In the genomic region with DNA sequence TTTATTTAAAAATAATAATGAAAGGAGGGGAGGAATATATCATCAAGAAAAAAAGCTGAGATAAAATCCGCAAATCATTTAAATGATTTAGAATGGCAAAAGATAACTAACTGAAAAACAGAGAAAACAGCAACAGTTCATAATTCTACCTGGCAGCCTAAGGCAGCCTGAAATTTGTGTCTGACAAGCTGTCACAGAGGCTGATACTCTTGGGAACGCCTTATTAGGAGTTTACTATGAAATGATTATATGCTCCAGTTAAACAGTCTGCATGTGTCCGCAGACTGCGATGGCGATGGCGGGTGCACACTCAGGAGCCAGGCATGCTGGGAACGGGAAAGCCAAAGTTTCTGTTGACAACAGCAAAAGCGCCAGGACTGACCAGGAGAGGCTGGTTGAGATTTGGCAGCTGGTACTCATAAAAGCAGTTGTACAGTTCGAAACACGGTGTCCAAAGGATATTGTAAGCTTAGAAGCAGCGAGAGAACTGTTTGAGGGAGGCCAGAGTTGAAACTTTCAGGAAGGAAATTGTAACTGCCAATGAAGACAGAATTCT, we compare ENCODE assay signal across 1 cellular context.
TF ChIP-seq lines count a peak whose summit lies in the region.

No MANE protein-coding gene starts in this region.

TF ChIP-seq in WTC11, 78 proteins besides CTCF, POLR2A, EP300 and RAD21 (continued from another document):
- TF ChIP-seq, protein P1, sequence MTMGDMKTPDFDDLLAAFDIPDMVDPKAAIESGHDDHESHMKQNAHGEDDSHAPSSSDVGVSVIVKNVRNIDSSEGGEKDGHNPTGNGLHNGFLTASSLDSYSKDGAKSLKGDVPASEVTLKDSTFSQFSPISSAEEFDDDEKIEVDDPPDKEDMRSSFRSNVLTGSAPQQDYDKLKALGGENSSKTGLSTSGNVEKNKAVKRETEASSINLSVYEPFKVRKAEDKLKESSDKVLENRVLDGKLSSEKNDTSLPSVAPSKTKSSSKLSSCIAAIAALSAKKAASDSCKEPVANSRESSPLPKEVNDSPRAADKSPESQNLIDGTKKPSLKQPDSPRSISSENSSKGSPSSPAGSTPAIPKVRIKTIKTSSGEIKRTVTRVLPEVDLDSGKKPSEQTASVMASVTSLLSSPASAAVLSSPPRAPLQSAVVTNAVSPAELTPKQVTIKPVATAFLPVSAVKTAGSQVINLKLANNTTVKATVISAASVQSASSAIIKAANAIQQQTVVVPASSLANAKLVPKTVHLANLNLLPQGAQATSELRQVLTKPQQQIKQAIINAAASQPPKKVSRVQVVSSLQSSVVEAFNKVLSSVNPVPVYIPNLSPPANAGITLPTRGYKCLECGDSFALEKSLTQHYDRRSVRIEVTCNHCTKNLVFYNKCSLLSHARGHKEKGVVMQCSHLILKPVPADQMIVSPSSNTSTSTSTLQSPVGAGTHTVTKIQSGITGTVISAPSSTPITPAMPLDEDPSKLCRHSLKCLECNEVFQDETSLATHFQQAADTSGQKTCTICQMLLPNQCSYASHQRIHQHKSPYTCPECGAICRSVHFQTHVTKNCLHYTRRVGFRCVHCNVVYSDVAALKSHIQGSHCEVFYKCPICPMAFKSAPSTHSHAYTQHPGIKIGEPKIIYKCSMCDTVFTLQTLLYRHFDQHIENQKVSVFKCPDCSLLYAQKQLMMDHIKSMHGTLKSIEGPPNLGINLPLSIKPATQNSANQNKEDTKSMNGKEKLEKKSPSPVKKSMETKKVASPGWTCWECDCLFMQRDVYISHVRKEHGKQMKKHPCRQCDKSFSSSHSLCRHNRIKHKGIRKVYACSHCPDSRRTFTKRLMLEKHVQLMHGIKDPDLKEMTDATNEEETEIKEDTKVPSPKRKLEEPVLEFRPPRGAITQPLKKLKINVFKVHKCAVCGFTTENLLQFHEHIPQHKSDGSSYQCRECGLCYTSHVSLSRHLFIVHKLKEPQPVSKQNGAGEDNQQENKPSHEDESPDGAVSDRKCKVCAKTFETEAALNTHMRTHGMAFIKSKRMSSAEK (CRISPR knock-in tag; IDR thresholded peaks at IDR 0.05; ENCODE audit: borderline replicate concordance): no peak
